Comparison of ENCODE assay signal across 11 cellular contexts in genomic region chr1:201562659-201563405, GRCh38. TPM values are rescaled to one million over a fixed set of nuclear protein-coding genes. Genes with fewer than 3 reads are reported as not detected.
A peak's percentile ranks its signal among the peaks of the same experiment; 100 is the strongest.
DNase-seq lines count a peak whose midpoint lies in the region; ATAC-seq, FAIRE-seq and TF ChIP-seq lines count a peak whose summit lies in the region.
"Had no signal": no experiment of that assay in that cellular context is flagged by ENCODE, and none has a peak within 500 bp of the region (broad histone marks: within the 10 kb centered on the region; RNA-seq: fewer than 3 reads in every experiment).

No MANE protein-coding gene starts in this region.

- H3K9me1 ChIP-seq in endothelial cell of umbilical vein (replicated peaks; ENCODE audit: control insufficient read depth, extremely low read depth, insufficient read depth, low read length): no peaks in the 10 kb centered on the region

- ATAC-seq in Right ventricle myocardium inferior: peak; percentile 54
- no peak for ATAC-seq in GM18909 (IDR thresholded peaks at IDR 0.05; ENCODE audit: poor library complexity, unreplicated experiment)
- ATAC-seq: activated CD4-positive, alpha-beta T cell treated with anti-CD3 and anti-CD28 coated beads for 36 hours; PC-3 had no signal

- BruUV-seq in endothelial cell of umbilical vein (replicated peaks; lab: Mats Ljungman, UMichigan): no TSS peak

- H3K4me3 ChIP-seq in endothelial cell of umbilical vein (replicated peaks in 1 of 3; ENCODE audit: insufficient read depth in 1 of 3, low read depth in 1 of 3, low read length in 3 of 3): no peak overlapping the region
- H3K4me3 ChIP-seq in muscle layer of colon (ENCODE audit: low read depth in 1 of 2, low read length in 2 of 2): no peak overlapping the region

- no peak for TF ChIP-seq CTCF in endothelial cell of umbilical vein (IDR thresholded peaks at IDR 0.05; ENCODE audit: extremely low read depth in 1 of 2, insufficient read depth in 1 of 2, low read depth in 1 of 2, low read length in 2 of 2)

- H3K27me3 ChIP-seq in endothelial cell of umbilical vein (ENCODE audit: control insufficient read depth in 2 of 2, insufficient read depth in 2 of 2, low read length in 2 of 2) (no peaks in the 10 kb centered on the region), muscle layer of colon (ENCODE audit: control insufficient read depth in 1 of 2, insufficient read depth in 2 of 2, low read length in 2 of 2) (no peaks in the 10 kb centered on the region)

- CTCF ChIA-PET in endothelial cell of umbilical vein (lab: Charles Lee): interaction anchor here (1.1 to 10.8 kb wide), 7 partner anchors 8 to 232 kb away, joined by 3 to 236 read pairs (median 5); no protein-coding TSS in a partner anchor

- POLR2A ChIA-PET in endothelial cell of umbilical vein (lab: Charles Lee): no interaction called here

- H4K20me1 ChIP-seq in endothelial cell of umbilical vein (replicated peaks; ENCODE audit: control insufficient read depth, extremely low read depth, insufficient read depth, low read length): no peaks in the 10 kb centered on the region

- H3K9me3 ChIP-seq in endothelial cell of umbilical vein (replicated peaks; ENCODE audit: control insufficient read depth, insufficient read depth, low read length): no peaks in the 10 kb centered on the region
- H3K9me3 ChIP-seq in muscle layer of colon (ENCODE audit: low read length): no peaks in the 10 kb centered on the region

- H3K4me1 ChIP-seq in endothelial cell of umbilical vein (ENCODE audit: control insufficient read depth, extremely low read depth, insufficient read depth, low read length): peaks cover 18% of the 10 kb centered on the region
- peaks cover 43% of the 10 kb centered on the region for H3K4me1 ChIP-seq in muscle layer of colon (ENCODE audit: insufficient read depth, low read length)

- intact Hi-C loops in Right ventricle myocardium inferior (cut with DNase I) (no loop called here), cardiac septum (cut with DNase I) (loop anchor here (5.0 kb wide), 1 partner anchor 84 kb away; no protein-coding TSS in a partner anchor), endothelial cell of umbilical vein (cut with micrococcal nuclease) (no loop called here)

- H3K4me2 ChIP-seq in endothelial cell of umbilical vein (ENCODE audit: insufficient read depth, low read length): no peak overlapping the region

- no peak for FAIRE-seq in endothelial cell of umbilical vein (lab: Jason Lieb, UNC)

- dilution Hi-C loops in endothelial cell of umbilical vein (cut with MboI; ENCODE audit: extremely low pct_ligation_motif_present, low sequenced_read_pairs): loop anchor here (25.0 kb wide), 1 partner anchor 149 kb away; no protein-coding TSS in a partner anchor

- H3K9ac ChIP-seq in endothelial cell of umbilical vein (replicated peaks; ENCODE audit: extremely low read depth, insufficient read depth, low read length): no peak overlapping the region
- H3K9ac ChIP-seq in muscle layer of colon (ENCODE audit: low read length): peak overlapping the region; percentile 8

- H3K79me2 ChIP-seq in endothelial cell of umbilical vein (ENCODE audit: control insufficient read depth, insufficient read depth, low read length): peaks cover 92% of the 10 kb centered on the region

- H3K27ac ChIP-seq in endothelial cell of umbilical vein (ENCODE audit: insufficient read depth, low read depth, low read length): peak overlapping the region; percentile 21
- H3K27ac ChIP-seq in muscle layer of colon (ENCODE audit: low read depth, low read length): peak overlapping the region; percentile 35
- H3K27ac ChIP-seq: 22Rv1 had no signal

- no peak overlapping the region for H2AFZ ChIP-seq in endothelial cell of umbilical vein (ENCODE audit: low read depth, low read length)

- TF ChIP-seq POLR2A in endothelial cell of umbilical vein (IDR thresholded peaks at IDR 0.05; ENCODE audit: low read depth, low read length): no peak

- peaks cover 0 to 2% of the 10 kb centered on the region in 2 experiments for H3K36me3 ChIP-seq in endothelial cell of umbilical vein (ENCODE audit: control insufficient read depth in 2 of 2, extremely low read depth in 1 of 2, insufficient read depth in 2 of 2, low read length in 2 of 2)
- no peaks in the 10 kb centered on the region for H3K36me3 ChIP-seq in muscle layer of colon (ENCODE audit: insufficient read depth, low read length)

- no peak for DNase-seq in Right ventricle myocardium inferior (ENCODE audit: missing footprints)
- DNase-seq in cardiac septum (ENCODE audit: low spot score): no peak
- no peak for DNase-seq in endothelial cell of umbilical vein (ENCODE audit: low read depth, low spot score)
- no peak for DNase-seq in NCI-H2227 (lab: John Stamatoyannopoulos, UW; ENCODE audit: unreplicated experiment)
- no peak for DNase-seq in NCI-H2227 treated with DMSO at 0.1 percent for 48 hours (lab: John Stamatoyannopoulos, UW)
- no peak for DNase-seq in NCI-H524 treated with DMSO at 0.1 percent for 48 hours (lab: John Stamatoyannopoulos, UW)
- DNase-seq: activated CD4-positive, alpha-beta T cell treated with anti-CD3 and anti-CD28 coated beads for 36 hours; PC-3 had no signal

TF ChIP-seq in endothelial cell of umbilical vein, 7 proteins besides CTCF, POLR2A, EP300 and RAD21:
- TF ChIP-seq EZH2 (IDR thresholded peaks at IDR 0.05; ENCODE audit: borderline replicate concordance, low read depth, low read length, severe bottlenecking) (no peak), POLR2AphosphoS5 (IDR thresholded peaks at IDR 0.05; ENCODE audit: insufficient read depth, low read depth, low read length) (no peak), JUN (IDR thresholded peaks at IDR 0.05; ENCODE audit: borderline replicate concordance, insufficient read depth, insufficient read length, low read depth) (no peak), MAX (IDR thresholded peaks at IDR 0.05; ENCODE audit: insufficient read depth, insufficient read length) (no peak), FOS (IDR thresholded peaks at IDR 0.05; ENCODE audit: borderline replicate concordance, insufficient read depth, low read length) (no peak), MYC (IDR thresholded peaks at IDR 0.05; ENCODE audit: low read depth, low read length) (no peak), GATA2 (IDR thresholded peaks at IDR 0.05; ENCODE audit: insufficient read depth, insufficient read length, low read depth, low read length) (no peak)

RNA-seq across cellular contexts. Expression of gene NAV1, which starts 23.9 kb away (rescaled TPM):
- total RNA-seq in Right ventricle myocardium inferior (69.0 TPM), cardiac septum (86.6 TPM), endothelial cell of umbilical vein (136 and 138 TPM in 2 replicates)
- 16.3 and 19.9 TPM in 2 replicates for polyA plus RNA-seq in endothelial cell of umbilical vein
- polyA plus RNA-seq in endothelial cell of umbilical vein (2011; cell fraction: cytosol; rRNA removed): 27.2 and 31.1 TPM in 2 replicates
- 58.6 and 65.0 TPM in 2 replicates for polyA plus RNA-seq in endothelial cell of umbilical vein (2011; cell fraction: nucleus; rRNA removed)
- 73.9 and 86.9 TPM in 2 replicates for polyA plus RNA-seq in endothelial cell of umbilical vein (2012)
- polyA minus RNA-seq in endothelial cell of umbilical vein: 45.0 and 46.8 TPM in 2 replicates
- polyA minus RNA-seq in endothelial cell of umbilical vein (2011; cell fraction: cytosol; rRNA and poly(A)+ RNA removed): 0.31 TPM
- 83.9 and 99.0 TPM in 2 replicates for polyA minus RNA-seq in endothelial cell of umbilical vein (2011; cell fraction: nucleus; rRNA and poly(A)+ RNA removed)

RNA-seq across cellular contexts. Expression of gene CSRP1, which starts 55.9 kb away (rescaled TPM):
- total RNA-seq in Right ventricle myocardium inferior (64.6 TPM), cardiac septum (71.7 TPM), endothelial cell of umbilical vein (332 and 393 TPM in 2 replicates)
- 510 and 560 TPM in 2 replicates for polyA plus RNA-seq in endothelial cell of umbilical vein
- polyA plus RNA-seq in endothelial cell of umbilical vein (2011; cell fraction: cytosol; rRNA removed): 538 and 578 TPM in 2 replicates
- 426 and 474 TPM in 2 replicates for polyA plus RNA-seq in endothelial cell of umbilical vein (2011; cell fraction: nucleus; rRNA removed)
- polyA plus RNA-seq in endothelial cell of umbilical vein (2012): 291 and 393 TPM in 2 replicates
- polyA minus RNA-seq in endothelial cell of umbilical vein: 360 and 393 TPM in 2 replicates
- polyA minus RNA-seq in endothelial cell of umbilical vein (2011; cell fraction: cytosol; rRNA and poly(A)+ RNA removed): 93.8 TPM
- polyA minus RNA-seq in endothelial cell of umbilical vein (2011; cell fraction: nucleus; rRNA and poly(A)+ RNA removed): 111 and 143 TPM in 2 replicates
